In the genomic region with DNA sequence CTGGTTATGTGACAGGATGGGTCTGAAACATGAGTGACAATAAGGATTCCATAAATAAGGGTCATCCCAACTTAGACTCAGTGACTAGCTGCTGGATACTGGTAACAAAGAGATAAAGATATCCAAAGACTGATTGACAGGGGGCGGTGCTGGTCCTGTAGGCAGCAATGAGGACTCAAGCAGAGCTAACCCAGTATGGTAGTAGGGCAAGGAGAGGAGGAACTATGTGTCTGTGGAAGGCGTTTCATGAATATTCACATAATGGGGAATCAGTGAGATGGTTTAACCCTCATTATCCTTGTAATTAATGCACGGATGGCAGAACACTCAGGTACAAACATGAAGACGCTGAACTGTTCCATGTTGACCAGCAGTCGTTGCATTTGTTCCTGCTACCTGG, we compare ENCODE assay signal across 14 cellular contexts.
"Had no signal": no experiment of that assay in that cellular context is flagged by ENCODE, and none has a peak within 500 bp of the region (broad histone marks: within the 10 kb centered on the region; RNA-seq: fewer than 3 reads in every experiment).

No MANE protein-coding gene starts in this region.

- H3K27me3 Mint-ChIP-seq: activated CD4-positive, alpha-beta memory T cell treated with anti-CD3 and anti-CD28 coated beads, Interleukin-2, amount 10 ng/mL, durations not matched to agents 7 days and 5 days; activated naive CD4-positive, alpha-beta T cell treated with anti-CD3 and anti-CD28 coated beads, Interleukin-2, amount 10 ng/mL, durations not matched to agents 7 days and 5 days had no signal

- H3K9me3 ChIP-seq: transverse colon had no signal

- H3K27me3 ChIP-seq: dorsolateral prefrontal cortex, transverse colon had no signal

- H3K4me1 Mint-ChIP-seq: nephron progenitor cell had no signal

- H3K4me3 ChIP-seq: dorsolateral prefrontal cortex, transverse colon had no signal

- H3K27ac ChIP-seq: transverse colon had no signal

- H3K27ac Mint-ChIP-seq: activated CD4-positive, alpha-beta memory T cell treated with anti-CD3 and anti-CD28 coated beads, Interleukin-2, amount 10 ng/mL, durations not matched to agents 7 days and 5 days; nephron progenitor cell had no signal

- ATAC-seq: esophagus mucosa, left cardiac atrium had no signal

- DNase-seq: activated CD4-positive, alpha-beta memory T cell treated with anti-CD3 and anti-CD28 coated beads, Interleukin-2, amount 10 ng/mL, durations not matched to agents 7 days and 5 days; activated CD4-positive, alpha-beta T cell treated with anti-CD3 and anti-CD28 coated beads for 1 hour; activated naive CD4-positive, alpha-beta T cell treated with anti-CD3 and anti-CD28 coated beads, Interleukin-2, amount 10 ng/mL, durations not matched to agents 7 days and 5 days; dorsolateral prefrontal cortex; immature natural killer cell; left cardiac atrium; nephron progenitor cell; retina; stimulated activated CD4-positive, alpha-beta T cell treated with anti-CD3 and anti-CD28 coated beads, Interleukin-15, amount 100 ng/mL, for 24 hours; stimulated activated CD4-positive, alpha-beta T cell treated with anti-CD3 and anti-CD28 coated beads, Interleukin-4, amount 100 ng/mL, for 24 hours; SW 1271; transverse colon had no signal

- H3K9me3 Mint-ChIP-seq: activated CD4-positive, alpha-beta memory T cell treated with anti-CD3 and anti-CD28 coated beads, Interleukin-2, amount 10 ng/mL, durations not matched to agents 7 days and 5 days; activated naive CD4-positive, alpha-beta T cell treated with anti-CD3 and anti-CD28 coated beads, Interleukin-2, amount 10 ng/mL, durations not matched to agents 7 days and 5 days; activated T-helper 1 cell treated with anti-CD3 and anti-CD28 coated beads, Interleukin-12 subunit alpha, Interleukin-12 subunit beta, Interleukin-2, Interleukin-4 antibody, amounts not matched to agents 30 ng/mL and 10 ng/mL and 1 ng/mL, durations not matched to agents 14 hours and 24 hours and 36 hours; immature natural killer cell; nephron progenitor cell had no signal

- H3K4me3 Mint-ChIP-seq: activated CD4-positive, alpha-beta memory T cell treated with anti-CD3 and anti-CD28 coated beads, Interleukin-2, amount 10 ng/mL, durations not matched to agents 7 days and 5 days; activated naive CD4-positive, alpha-beta T cell treated with anti-CD3 and anti-CD28 coated beads, Interleukin-2, amount 10 ng/mL, durations not matched to agents 7 days and 5 days; activated T-helper 1 cell treated with anti-CD3 and anti-CD28 coated beads, Interleukin-12 subunit alpha, Interleukin-12 subunit beta, Interleukin-2, Interleukin-4 antibody, amounts not matched to agents 30 ng/mL and 10 ng/mL and 1 ng/mL, durations not matched to agents 14 hours and 24 hours and 36 hours; immature natural killer cell; nephron progenitor cell had no signal
